ENCODE assay signal across 8 cellular contexts in genomic region chr1:146966351-146966750, GRCh38. TPM values are rescaled to one million over a fixed set of nuclear protein-coding genes. Genes with fewer than 3 reads are reported as not detected.
A peak's percentile ranks its signal among the peaks of the same experiment; 100 is the strongest.
DNase-seq lines count a peak whose midpoint lies in the region; ATAC-seq, FAIRE-seq and TF ChIP-seq lines count a peak whose summit lies in the region.
"Not testable (repeated sequence)": the region's sequence is repeated elsewhere in the genome, so short reads cannot be mapped to it uniquely, and the experiment has no call there.

No MANE protein-coding gene starts in this region.

- DNase-seq in DMS53 (lab: John Stamatoyannopoulos, UW) (peak; percentile 1), KBM-7 (peak; percentile 3), GM12878 (ENCODE audit: low read depth, low spot score) (peak; percentile 0), erythroblast (lab: John Stamatoyannopoulos, UW) (peak; percentile 2 to 9), kidney glomerular epithelial cell (lab: John Stamatoyannopoulos, UW) (peak; percentile 0)
- not testable (repeated sequence) for DNase-seq in Panc1 (ENCODE audit: low read depth, low spot score); osteocyte (ENCODE audit: extremely low spot score, unreplicated experiment)

- intact Hi-C loops in Panc1 (cut with micrococcal nuclease; ENCODE audit: unreplicated experiment); GM12878 (cut with micrococcal nuclease; ENCODE audit: unreplicated experiment): not testable (repeated sequence)

- RAD21 ChIA-PET in GM12878 (lab: Charles Lee; ENCODE audit: unreplicated experiment), result not testable (repeated sequence)

- H3K4me3 Mint-ChIP-seq in osteocyte (ENCODE audit: unreplicated experiment), result not testable (repeated sequence)

- H3K36me3 Mint-ChIP-seq in osteocyte (ENCODE audit: unreplicated experiment), result peaks cover 11% of the 10 kb centered on the region

- not testable (repeated sequence) for H3K9me3 Mint-ChIP-seq in osteocyte (ENCODE audit: unreplicated experiment)

- CTCF ChIA-PET in Panc1 (lab: Charles Lee); GM12878 (lab: Yijun Ruan, JAX): not testable (repeated sequence)

- H2AFZ ChIP-seq in GM12878 (ENCODE audit: control insufficient read depth, low read depth, low read length), result not testable (repeated sequence)

- in situ Hi-C loops in KBM-7 (cut with MboI; ENCODE audit: low pct_unique_long_range_greater_than_20kb, low sequenced_read_pairs); Panc1 (cut with HindIII; ENCODE audit: low pct_unique_long_range_greater_than_20kb, low sequenced_read_pairs); GM12878 (cut with MboI): not testable (repeated sequence)

- POLR2A ChIA-PET in Panc1 (lab: Charles Lee); GM12878 (lab: Charles Lee): not testable (repeated sequence)

- not testable (repeated sequence) for H3K27me3 Mint-ChIP-seq in osteocyte (ENCODE audit: unreplicated experiment)

- not testable (repeated sequence) for H3K79me2 ChIP-seq in GM12878 (ENCODE audit: control insufficient read depth, insufficient read depth, low read length)

- TF ChIP-seq POLR2A in GM12878 (IDR thresholded peaks at IDR 0.05; ENCODE audit: low read depth, low read length); erythroblast (IDR thresholded peaks at IDR 0.05; ENCODE audit: low read length): not testable (repeated sequence)

- H3K36me3 ChIP-seq in Panc1 (ENCODE audit: control insufficient read depth, insufficient read depth, low read length); GM12878 (ENCODE audit: control insufficient read depth in 2 of 2, insufficient read depth in 2 of 2, low read length in 1 of 2): not testable (repeated sequence)

- not testable (repeated sequence) for H3K27ac Mint-ChIP-seq in osteocyte (ENCODE audit: unreplicated experiment)

- not testable (repeated sequence) for H3K9me3 ChIP-seq in Panc1 (ENCODE audit: control insufficient read depth, insufficient read depth, low read depth, low read length); GM12878 (replicated peaks; ENCODE audit: control insufficient read depth, insufficient read depth, low read length)

- H3K27ac ChIP-seq in 22Rv1; Panc1 (ENCODE audit: low read length); GM12878 (ENCODE audit: control insufficient read depth, insufficient read depth): not testable (repeated sequence)

- ATAC-seq in Panc1, GM12878: not testable (repeated sequence)

- not testable (repeated sequence) for H3K4me1 ChIP-seq in Panc1 (ENCODE audit: control insufficient read depth, insufficient read depth, low read length); GM12878 (ENCODE audit: control insufficient read depth, insufficient read depth, low read length)

- H4K20me1 ChIP-seq in GM12878 (ENCODE audit: control insufficient read depth, insufficient read depth), result not testable (repeated sequence)

- H3K9ac ChIP-seq in GM12878 (ENCODE audit: control insufficient read depth, insufficient read depth, low read length), result not testable (repeated sequence)

- not testable (repeated sequence) for H3K4me2 ChIP-seq in GM12878 (ENCODE audit: control insufficient read depth, insufficient read depth)

- WGBS in GM12878 (ENCODE audit: insufficient coverage, insufficient replicate concordance, low lambda C conversion rate, missing lambda C conversion rate), result 33% methylated on average over 5 of the region's 8 CpGs

- H3K4me1 Mint-ChIP-seq in osteocyte (ENCODE audit: unreplicated experiment), result not testable (repeated sequence)

- TF ChIP-seq RAD21 in GM12878 (IDR thresholded peaks at IDR 0.05; ENCODE audit: insufficient read depth, low read depth, low read length), result not testable (repeated sequence)

- not testable (repeated sequence) for H3K4me3 ChIP-seq in Panc1 (ENCODE audit: low read depth in 2 of 2, low read length in 2 of 2); GM12878

- TF ChIP-seq CTCF in 22Rv1 (IDR thresholded peaks at IDR 0.05) (peak; percentile 66), Panc1 (IDR thresholded peaks at IDR 0.05) (peak; percentile 62), GM12878 (IDR thresholded peaks at IDR 0.05 in 2 of 3, conservative IDR thresholded peaks at IDR 0.05 in 1 of 3; ENCODE audit: control insufficient read depth in 2 of 3, extremely low read depth in 1 of 3, insufficient read depth in 1 of 3, low read depth in 3 of 3, low read length in 3 of 3) (peak in 2 of 3 experiments; percentile 15 to 21; a peak in 2 of 6 replicates), osteocyte (IDR thresholded peaks at IDR 0.05) (peak; percentile 40)

- BruUV-seq in Panc1 (replicated peaks; lab: Mats Ljungman, UMichigan); GM12878 (replicated peaks; lab: Mats Ljungman, UMichigan): not testable (repeated sequence)

- SMC1A ChIA-PET in GM12878 (lab: Charles Lee; ENCODE audit: uncharacterized antibody, unreplicated experiment), result not testable (repeated sequence)

- not testable (repeated sequence) for FAIRE-seq in GM12878 (lab: Jason Lieb, UNC)

- not testable (repeated sequence) for H3K27me3 ChIP-seq in Panc1 (ENCODE audit: control insufficient read depth, insufficient read depth, low read length); GM12878 (replicated peaks in 1 of 2; ENCODE audit: control insufficient read depth in 2 of 2, insufficient read depth in 2 of 2, low read length in 1 of 2)

- not testable (repeated sequence) for TF ChIP-seq EP300 in GM12878 (IDR thresholded peaks at IDR 0.05; ENCODE audit: borderline replicate concordance in 1 of 2, control insufficient read depth in 1 of 2, low read depth in 2 of 2, low read length in 2 of 2)

RNA-seq across cellular contexts. Expression of gene NBPF12, which starts 28.2 kb away (rescaled TPM):
- total RNA-seq in Panc1 (2021; ENCODE audit: unreplicated experiment) (10.3 TPM), GM12878 (2014; rRNA removed) (6.7 and 7.8 TPM in 2 replicates), GM12878 (2014; rRNA removed; fragmentation: Illumina TruSeq; extraction: Trizol) (9.1 and 9.3 TPM in 2 replicates), GM12878 (2021) (6.2 and 7.3 TPM in 2 replicates), osteocyte (10.6 and 11.2 TPM in 2 replicates)
- polyA plus RNA-seq in Panc1 (2012; ENCODE audit: insufficient read length), result 6.0 TPM
- 43.1 and 46.3 TPM in 2 replicates for total RNA-seq in GM12878 (2013; cell fraction: nucleolus; rRNA removed)
- 11.4 TPM for polyA plus RNA-seq in GM12878 (2011; ENCODE audit: low read depth)
- polyA plus RNA-seq in GM12878 (2011; rRNA removed) (19.2 and 20.1 TPM in 2 replicates), GM12878 (2014; fragmentation: Illumina TruSeq; extraction: Trizol) (13.1 and 15.3 TPM in 2 replicates), GM12878 (2014; fragmentation: Nextera tagmentation; extraction: Ambion mirVana) (1 to 10 TPM; 2.3 to 3.6 TPM), GM12878 (2014; rRNA removed) (10.1 and 11.3 TPM in 2 replicates), GM12878 (2016; fragmentation: Nextera tagmentation; extraction: Ambion mirVana) (1 to 10 TPM; 3.0 to 3.1 TPM)
- 8.1 and 8.7 TPM in 2 replicates for polyA plus RNA-seq in GM12878 (2011; cell fraction: cytosol; rRNA removed)
- 63.4 and 73.2 TPM in 2 replicates for polyA plus RNA-seq in GM12878 (2011; cell fraction: nucleus; rRNA removed)
- polyA plus RNA-seq in GM12878 (2012), result 11.7 and 12.1 TPM in 2 replicates
- 10.0 and 10.9 TPM in 2 replicates for polyA minus RNA-seq in GM12878 (2011; rRNA and poly(A)+ RNA removed)
- 2.0 and 3.1 TPM in 2 replicates for polyA minus RNA-seq in GM12878 (2011; cell fraction: cytosol; rRNA and poly(A)+ RNA removed)
- 13.8 and 17.1 TPM in 2 replicates for polyA minus RNA-seq in GM12878 (2011; cell fraction: nucleus; rRNA and poly(A)+ RNA removed)
